18 cellular contexts compared by ENCODE assay signal in the genomic region with DNA sequence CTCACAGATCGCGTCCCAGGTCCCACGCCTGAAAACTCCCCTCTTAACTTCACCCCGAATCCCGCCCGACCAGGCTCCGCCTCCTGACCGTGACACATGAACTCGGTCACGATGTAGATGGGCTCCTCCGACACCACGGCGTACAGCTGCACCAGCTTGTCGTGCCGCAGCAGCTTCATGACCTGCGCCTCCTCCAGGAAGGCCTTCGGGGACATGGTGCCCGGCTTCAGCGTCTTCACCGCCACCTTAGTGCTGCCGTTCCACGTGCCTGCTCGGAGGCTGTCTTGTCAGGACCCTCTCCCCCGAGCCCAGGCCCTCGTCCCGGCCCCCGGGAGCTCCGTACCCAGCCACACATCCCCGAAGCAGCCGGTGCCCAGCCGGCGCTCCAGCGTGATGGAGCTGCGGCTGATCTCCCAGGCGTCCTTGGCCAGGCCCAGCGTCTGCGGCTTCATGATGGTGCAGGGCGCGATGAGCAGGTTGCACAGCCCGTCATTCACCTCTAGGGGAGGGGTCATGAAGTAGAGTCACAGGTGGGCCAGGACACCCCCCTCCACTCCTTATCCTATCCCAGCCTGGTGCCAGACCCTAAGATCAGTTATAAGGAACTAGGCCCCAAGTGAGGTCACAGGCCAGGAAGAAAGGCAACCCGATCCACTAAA. TPM values are rescaled to one million over a fixed set of nuclear protein-coding genes. Genes with fewer than 3 reads are reported as not detected.
DNase-seq lines count a peak whose midpoint lies in the region; ATAC-seq, FAIRE-seq and TF ChIP-seq lines count a peak whose summit lies in the region.
"Had no signal": no experiment of that assay in that cellular context is flagged by ENCODE, and none has a peak within 500 bp of the region (broad histone marks: within the 10 kb centered on the region; RNA-seq: fewer than 3 reads in every experiment).

No MANE protein-coding gene starts in this region.

- H3K27me3 ChIP-seq in right cardiac atrium (ENCODE audit: control insufficient read depth, insufficient read depth) = no peaks in the 10 kb centered on the region
- no peaks in the 10 kb centered on the region for H3K27me3 ChIP-seq in right atrium auricular region
- H3K27me3 ChIP-seq in H1 (replicated peaks in 1 of 4; ENCODE audit: control insufficient read depth in 3 of 4, extremely low read depth in 1 of 4, insufficient read depth in 3 of 4, low read length in 3 of 4) = peaks cover 0 to 11% (median 6%) of the 10 kb centered on the region in 4 experiments; a peak in 2 of 7 replicates
- H3K27me3 ChIP-seq in Karpas-422 (ENCODE audit: low read length) = no peaks in the 10 kb centered on the region

- TF ChIP-seq POLR2A in H1 (IDR thresholded peaks at IDR 0.05; ENCODE audit: control extremely low read depth in 1 of 2, low read depth in 2 of 2, low read length in 2 of 2) (no peak), GM12892 (IDR thresholded peaks at IDR 0.05; ENCODE audit: low read depth, low read length) (no peak)

- no peaks in the 10 kb centered on the region for H3K79me1 ChIP-seq in H1 (ENCODE audit: low read depth, low read length)

- POLR2A ChIA-PET in H1 (lab: Charles Lee; ENCODE audit: partially characterized antibody) = interaction anchor here (0.5 to 2.1 kb wide), 12 partner anchors 10 to 647 kb away, joined by 3 to 6 read pairs (median 4); a partner anchor contains a TSS

- no peaks in the 10 kb centered on the region for H3K9me3 Mint-ChIP-seq in natural killer cell
- H3K9me3 Mint-ChIP-seq: activated CD8-positive, alpha-beta T cell treated with anti-CD3 and anti-CD28 coated beads for 36 hours; activated naive CD8-positive, alpha-beta T cell treated with anti-CD3 and anti-CD28 coated beads, Interleukin-2, amount 50 U/mL, for 24 hours; IgD-negative memory B cell had no signal

- H3K79me2 ChIP-seq in H1 (ENCODE audit: control insufficient read depth in 1 of 2, insufficient read depth in 2 of 2, low read length in 2 of 2) (no peaks in the 10 kb centered on the region), Karpas-422 (ENCODE audit: low read length) (no peaks in the 10 kb centered on the region)

- DNase-seq in right cardiac atrium = no peak
- DNase-seq in right atrium auricular region (ENCODE audit: low spot score) = no peak
- DNase-seq in H1 (ENCODE audit: low read depth in 1 of 2, low spot score in 2 of 2) = no peak
- no peak for DNase-seq in natural killer cell
- no peak for DNase-seq in AG20443 (ENCODE audit: low spot score)
- DNase-seq in Karpas-422 = no peak
- no peak for DNase-seq in GM12892 (ENCODE audit: insufficient read length)
- DNase-seq: activated CD8-positive, alpha-beta T cell treated with anti-CD3 and anti-CD28 coated beads for 36 hours; activated naive CD8-positive, alpha-beta T cell treated with anti-CD3 and anti-CD28 coated beads, Interleukin-2, amount 50 U/mL, for 24 hours; caudate nucleus; NCI-H1048; NCI-H69; PC-9; stimulated activated CD4-positive, alpha-beta T cell treated with anti-CD3 and anti-CD28 coated beads, Interleukin-1b, Interleukin-23, amount 100 ng/mL, for 48 hours had no signal

- no peak overlapping the region for H2BK15ac ChIP-seq in H1 (ENCODE audit: low read length)

- H4K5ac ChIP-seq in H1 (ENCODE audit: insufficient read length, low read depth, low read length) = no peak overlapping the region

- H4K20me1 ChIP-seq in H1 (replicated peaks in 1 of 2; ENCODE audit: control insufficient read depth in 1 of 2, insufficient read depth in 2 of 2, low read length in 2 of 2) (peaks cover 0 to 2% of the 10 kb centered on the region in 2 experiments), Karpas-422 (ENCODE audit: insufficient read depth, low read depth, low read length) (no peaks in the 10 kb centered on the region)

- TF ChIP-seq RAD21 in H1 (IDR thresholded peaks at IDR 0.05 in 1 of 2, conservative IDR thresholded peaks at IDR 0.05 in 1 of 2; ENCODE audit: low read depth in 2 of 2, low read length in 2 of 2) = no peak

- H3K4ac ChIP-seq in H1 (replicated peaks; ENCODE audit: insufficient read length, low read depth, low read length) = no peak overlapping the region

- H2BK5ac ChIP-seq in H1 (ENCODE audit: low read depth, low read length) = peak overlapping the region; percentile 68; the same call in 1 of the 2 replicates

- H2BK12ac ChIP-seq in H1 (ENCODE audit: low read depth, low read length) = peak overlapping the region; percentile 82; the same call in 1 of the 2 replicates

- WGBS in right cardiac atrium = 76% methylated on average over 41 of the region's 41 CpGs
- WGBS in H1 (ENCODE audit: extremely low coverage in 1 of 2, insufficient coverage in 1 of 2, insufficient read length in 1 of 2, insufficient replicate concordance in 2 of 2, low coverage in 1 of 2, low lambda C conversion rate in 2 of 2, missing lambda C conversion rate in 1 of 2), 2 experiments = 30% methylated on average over 29 of the region's 41 CpGs; no CpG with 5 or more reads in 1 of the 2 experiments

- H2AFZ ChIP-seq in H1 (ENCODE audit: low read length) = peak overlapping the region; percentile 57; the same call in 1 of the 2 replicates
- H2AFZ ChIP-seq in Karpas-422 (ENCODE audit: low read length) = no peak overlapping the region
- H2AFZ ChIP-seq: PC-9 had no signal

- H3K4me3 Mint-ChIP-seq in natural killer cell = peak overlapping the region; percentile 52
- H3K4me3 Mint-ChIP-seq: activated CD8-positive, alpha-beta T cell treated with anti-CD3 and anti-CD28 coated beads for 36 hours; activated naive CD8-positive, alpha-beta T cell treated with anti-CD3 and anti-CD28 coated beads, Interleukin-2, amount 50 U/mL, for 24 hours; IgD-negative memory B cell had no signal

- no peak overlapping the region for H4K8ac ChIP-seq in H1 (ENCODE audit: extremely low read depth, insufficient read depth, low read length)

- no peak overlapping the region; a peak in 1 of 7 replicates for H3K9ac ChIP-seq in H1 (replicated peaks in 1 of 4; ENCODE audit: extremely low read depth in 1 of 4, low read depth in 3 of 4, low read length in 3 of 4)
- H3K9ac ChIP-seq in Karpas-422 (ENCODE audit: low read length) = no peak overlapping the region

- no peaks in the 10 kb centered on the region for H3K36me3 ChIP-seq in right atrium auricular region
- no peaks in the 10 kb centered on the region for H3K36me3 ChIP-seq in H1 (ENCODE audit: control insufficient read depth in 2 of 4, insufficient read depth in 4 of 4, low read length in 3 of 4)
- H3K36me3 ChIP-seq in Karpas-422 (ENCODE audit: insufficient read depth, low read length) = no peaks in the 10 kb centered on the region

- no peak overlapping the region for H2BK120ac ChIP-seq in H1 (replicated peaks; ENCODE audit: low read depth, low read length)

- TF ChIP-seq CTCF in right atrium auricular region (IDR thresholded peaks at IDR 0.05) = no peak
- TF ChIP-seq CTCF in H1 (IDR thresholded peaks at IDR 0.05; ENCODE audit: control extremely low read depth in 1 of 3, insufficient read depth in 1 of 3, low read depth in 1 of 3, low read length in 3 of 3) = peak in 2 of 3 experiments; percentile 27 to 31; a peak in 2 of 4 replicates
- no peak for TF ChIP-seq CTCF in natural killer cell (IDR thresholded peaks at IDR 0.05)

- peak; percentile 6 to 16 for ATAC-seq in right cardiac atrium
- ATAC-seq in natural killer cell = no peak
- ATAC-seq in HG02798 (IDR thresholded peaks at IDR 0.05; ENCODE audit: poor library complexity, unreplicated experiment) = no peak
- ATAC-seq: activated CD8-positive, alpha-beta T cell treated with anti-CD3 and anti-CD28 coated beads for 36 hours; activated naive CD8-positive, alpha-beta T cell treated with anti-CD3 and anti-CD28 coated beads, Interleukin-2, amount 50 U/mL, for 24 hours had no signal

- CTCF ChIA-PET in H1 (lab: Charles Lee; ENCODE audit: partially characterized antibody) = interaction anchor here (0.6 to 37.8 kb wide), 20 partner anchors 8 to 315 kb away, joined by 3 to 1807 read pairs (median 6); a partner anchor contains a TSS

- H3K27ac Mint-ChIP-seq in natural killer cell = peak overlapping the region in 1 of 2 donors; percentile 82
- H3K27ac Mint-ChIP-seq: activated CD8-positive, alpha-beta T cell treated with anti-CD3 and anti-CD28 coated beads for 36 hours; activated naive CD8-positive, alpha-beta T cell treated with anti-CD3 and anti-CD28 coated beads, Interleukin-2, amount 50 U/mL, for 24 hours had no signal

- FAIRE-seq in H1 (lab: Jason Lieb, UNC) = no peak
- FAIRE-seq in GM12892 (lab: Jason Lieb, UNC) = no peak
- FAIRE-seq: D721Med had no signal

- peaks cover 7% of the 10 kb centered on the region for H3K23me2 ChIP-seq in H1 (ENCODE audit: low read depth, low read length)

- peaks cover 60 to 76% of the 10 kb centered on the region in 2 donors for H3K4me1 Mint-ChIP-seq in natural killer cell

- H3K14ac ChIP-seq in H1 (ENCODE audit: insufficient read length) = no peak overlapping the region

- TF ChIP-seq EP300 in H1 (IDR thresholded peaks at IDR 0.05; ENCODE audit: borderline replicate concordance in 1 of 2, low read depth in 2 of 2, low read length in 2 of 2) = no peak

- peak overlapping the region; percentile 80; the same call in 1 of the 2 replicates for H3K18ac ChIP-seq in H1 (ENCODE audit: extremely low read depth, low read length)

- H3K9me3 ChIP-seq in right cardiac atrium (ENCODE audit: control insufficient read depth, low read length) (no peaks in the 10 kb centered on the region), right atrium auricular region (no peaks in the 10 kb centered on the region), H1 (ENCODE audit: insufficient read depth in 2 of 2, low read depth in 1 of 2, low read length in 1 of 2) (no peaks in the 10 kb centered on the region), Karpas-422 (ENCODE audit: low read length) (no peaks in the 10 kb centered on the region)

- H2BK20ac ChIP-seq in H1 (ENCODE audit: low read length) = 0 out of 2 replicates have a peak overlapping the region, but pooled peaks have one; percentile 0

- H3K36me3 Mint-ChIP-seq in natural killer cell = peaks cover 11% of the 10 kb centered on the region

- no peaks in the 10 kb centered on the region for H3K27me3 Mint-ChIP-seq in natural killer cell (ENCODE audit: low read depth in 2 of 2)
- H3K27me3 Mint-ChIP-seq: activated CD8-positive, alpha-beta T cell treated with anti-CD3 and anti-CD28 coated beads for 36 hours; activated naive CD8-positive, alpha-beta T cell treated with anti-CD3 and anti-CD28 coated beads, Interleukin-2, amount 50 U/mL, for 24 hours; IgD-negative memory B cell had no signal

- H3K4me2 ChIP-seq in H1 (ENCODE audit: insufficient read depth in 1 of 2, low read depth in 2 of 2, low read length in 2 of 2) (peak overlapping the region; percentile 94), Karpas-422 (ENCODE audit: low read depth, low read length, poor library complexity, severe bottlenecking) (no peak overlapping the region)
- H3K4me2 ChIP-seq: PC-9 had no signal

- peak overlapping the region; percentile 25; the same call in 1 of the 2 replicates for H2AK5ac ChIP-seq in H1 (ENCODE audit: low read depth, low read length)

- H3K56ac ChIP-seq in H1 (replicated peaks; ENCODE audit: insufficient read length, low read depth, low read length) = no peak overlapping the region

- no peaks in the 10 kb centered on the region for H3K9me2 ChIP-seq in Karpas-422 (replicated peaks; ENCODE audit: insufficient read depth, low read length)

- H3K4me1 ChIP-seq in right cardiac atrium (ENCODE audit: control insufficient read depth, insufficient read depth, low read length) = no peaks in the 10 kb centered on the region
- peaks cover 0 to 10% of the 10 kb centered on the region in 2 donors for H3K4me1 ChIP-seq in right atrium auricular region
- peaks cover 0 to 16% (median 9%) of the 10 kb centered on the region in 4 experiments; a peak in 6 of 7 replicates for H3K4me1 ChIP-seq in H1 (replicated peaks in 1 of 4; ENCODE audit: control insufficient read depth in 3 of 4, insufficient read depth in 4 of 4, low read length in 3 of 4)
- H3K4me1 ChIP-seq in Karpas-422 (ENCODE audit: low read length) = peaks cover 22% of the 10 kb centered on the region

- H3K27ac ChIP-seq in right cardiac atrium (ENCODE audit: low read length) (no peak overlapping the region), right atrium auricular region (no peak overlapping the region), H1 (ENCODE audit: low read depth, low read length) (no peak overlapping the region), Karpas-422 (ENCODE audit: low read length) (no peak overlapping the region)
- H3K27ac ChIP-seq: PC-9, SK-N-MC had no signal

- H3K23ac ChIP-seq in H1 (ENCODE audit: insufficient read length) = no peak overlapping the region

- H4K91ac ChIP-seq in H1 (replicated peaks; ENCODE audit: insufficient read length, low read length) = no peak overlapping the region

- H3K4me3 ChIP-seq in right cardiac atrium (ENCODE audit: low read length) = no peak overlapping the region
- no peak overlapping the region for H3K4me3 ChIP-seq in right atrium auricular region
- peak overlapping the region; percentile 50 to 63 (median 54) for H3K4me3 ChIP-seq in H1 (ENCODE audit: extremely low read depth in 1 of 4, insufficient read depth in 2 of 4, low read depth in 3 of 4, low read length in 4 of 4)
- no peak overlapping the region for H3K4me3 ChIP-seq in Karpas-422 (ENCODE audit: low read length)
- H3K4me3 ChIP-seq: PC-9, SK-N-MC had no signal

- intact Hi-C loops in right cardiac atrium (cut with DNase I) (loop anchor here in 2 of 4 donors (2.0 to 10.0 kb wide), 3 partner anchors 42 to 501 kb away; no protein-coding TSS in a partner anchor), natural killer cell (cut with micrococcal nuclease) (no loop called here)

RNA-seq across cellular contexts. Expression of a gene that starts 11.5 kb away (rescaled TPM):
- total RNA-seq in right cardiac atrium = 10 to 100 TPM; 40.4 to 53.5 (median 50.6) TPM
- 26.3 TPM for polyA plus RNA-seq in right cardiac atrium
- total RNA-seq in right atrium auricular region = 10 to 100 TPM; 23.5 to 35.0 TPM
- total RNA-seq in H1 (2021; fragmentation: NEBNext Ultra II Directional; extraction: Animal tissue kit (Norgen Biotek cat#: 25700)) = 35.1 and 39.4 TPM in 2 replicates
- 4.4 and 8.6 TPM in 2 replicates for polyA plus RNA-seq in H1 (2011; rRNA removed)
- polyA plus RNA-seq in H1 (2011; cell fraction: cytosol; rRNA removed) = 3.3 TPM
- 17.1 TPM for polyA plus RNA-seq in H1 (2011; cell fraction: nucleus; rRNA removed)
- polyA plus RNA-seq in H1 (2012, experiment 1 of 2) = 18.4 to 23.0 TPM (median 21.1 TPM) in 4 replicates
- polyA plus RNA-seq in H1 (2012, experiment 2 of 2) = 17.0 TPM
- polyA plus RNA-seq in H1 (2013, experiment 1 of 2) = 11.2 TPM
- polyA plus RNA-seq in H1 (2013, experiment 2 of 2) = 11.1 TPM
- polyA minus RNA-seq in H1 (2011; rRNA and poly(A)+ RNA removed) = 4.4 and 6.1 TPM in 2 replicates
- polyA minus RNA-seq in H1 (2011; cell fraction: cytosol; rRNA and poly(A)+ RNA removed) = 11.9 TPM
- polyA minus RNA-seq in H1 (2011; cell fraction: nucleus; rRNA and poly(A)+ RNA removed) = 10.5 TPM
- total RNA-seq in natural killer cell = 10 to 100 TPM; 39.6 to 67.0 (median 47.0) TPM
- 2.1 and 2.2 TPM in 2 replicates for total RNA-seq in Karpas-422 (2014; rRNA removed; shearing (Covaris generic); ENCODE audit: low replicate concordance)
- 2.8 TPM for polyA plus RNA-seq in GM12892 (2012; ENCODE audit: missing spikeins)

RNA-seq across cellular contexts. Expression of a gene that starts 19.5 kb away (rescaled TPM):
- total RNA-seq in right cardiac atrium (10 to 100 TPM in 1 of 4 donors, 1 to 10 TPM in 3; 3.2 to 12.6 (median 5.1) TPM), right atrium auricular region (10 to 100 TPM in 1 of 2 donors, 1 to 10 TPM in 1; 5.7 to 19.8 TPM), natural killer cell (100 to 1,000 TPM; 353 to 452 (median 362) TPM)
- polyA plus RNA-seq in right cardiac atrium (3.5 TPM), H1 (2011; rRNA removed) (0.86 and 0.95 TPM in 2 replicates)
- total RNA-seq in H1 (2021; fragmentation: NEBNext Ultra II Directional; extraction: Animal tissue kit (Norgen Biotek cat#: 25700)) = 0.22 and 0.36 TPM in 2 replicates
- 0.62 TPM for polyA plus RNA-seq in H1 (2011; cell fraction: cytosol; rRNA removed)
- 1.6 TPM for polyA plus RNA-seq in H1 (2011; cell fraction: nucleus; rRNA removed)
- polyA plus RNA-seq in H1 (2012, experiment 1 of 2) = 0.39 to 0.50 TPM (median 0.42 TPM) in 3 of 4 replicates, not detected in the other
- 0.18 TPM for polyA plus RNA-seq in H1 (2012, experiment 2 of 2)
- 0.34 TPM for polyA plus RNA-seq in H1 (2013, experiment 1 of 2)
- 0.33 TPM for polyA plus RNA-seq in H1 (2013, experiment 2 of 2)
- polyA minus RNA-seq in H1 (2011; rRNA and poly(A)+ RNA removed) = 0.57 and 1.2 TPM in 2 replicates
- not detected for polyA minus RNA-seq in H1 (2011; cell fraction: cytosol; rRNA and poly(A)+ RNA removed)
- 0.60 TPM for polyA minus RNA-seq in H1 (2011; cell fraction: nucleus; rRNA and poly(A)+ RNA removed)
- total RNA-seq in Karpas-422 (2014; rRNA removed; shearing (Covaris generic); ENCODE audit: low replicate concordance) = 3.0 and 5.6 TPM in 2 replicates
- polyA plus RNA-seq in GM12892 (2012; ENCODE audit: missing spikeins) = 43.6 TPM
- total RNA-seq: PC-9 had no signal

RNA-seq across cellular contexts. Expression of a gene that starts 56.5 kb away (rescaled TPM):
- total RNA-seq in right cardiac atrium (100 to 1,000 TPM in 1 of 4 donors, 10 to 100 TPM in 3; 46.2 to 145 (median 57.8) TPM), right atrium auricular region (10 to 100 TPM; 40.2 to 43.3 TPM), natural killer cell (10 to 100 TPM; 26.7 to 36.0 (median 34.8) TPM)
- polyA plus RNA-seq in right cardiac atrium (68.1 TPM), H1 (2011; rRNA removed) (13.0 and 13.2 TPM in 2 replicates)
- total RNA-seq in H1 (2021; fragmentation: NEBNext Ultra II Directional; extraction: Animal tissue kit (Norgen Biotek cat#: 25700)) = 4.9 and 6.1 TPM in 2 replicates
- polyA plus RNA-seq in H1 (2011; cell fraction: cytosol; rRNA removed) = 12.3 TPM
- polyA plus RNA-seq in H1 (2011; cell fraction: nucleus; rRNA removed) = 8.3 TPM
- 9.7 to 19.5 TPM (median 15.7 TPM) in 4 replicates for polyA plus RNA-seq in H1 (2012, experiment 1 of 2)
- polyA plus RNA-seq in H1 (2012, experiment 2 of 2) = 15.5 TPM
- polyA plus RNA-seq in H1 (2013, experiment 1 of 2) = 9.2 TPM
- 11.9 TPM for polyA plus RNA-seq in H1 (2013, experiment 2 of 2)
- polyA minus RNA-seq in H1 (2011; rRNA and poly(A)+ RNA removed) = 0.79 and 1.7 TPM in 2 replicates
- 2.9 TPM for polyA minus RNA-seq in H1 (2011; cell fraction: cytosol; rRNA and poly(A)+ RNA removed)
- 1.9 TPM for polyA minus RNA-seq in H1 (2011; cell fraction: nucleus; rRNA and poly(A)+ RNA removed)
- 67.3 and 88.2 TPM in 2 replicates for total RNA-seq in Karpas-422 (2014; rRNA removed; shearing (Covaris generic); ENCODE audit: low replicate concordance)
- 51.1 TPM for polyA plus RNA-seq in GM12892 (2012; ENCODE audit: missing spikeins)

Comparison
In these comparisons a context has a peak if more than half of its experiments do, and no peak if none do; other contexts are left out.
1. ATAC-seq: peak in right cardiac atrium (2 of 2); none in natural killer cell (0 of 3) and HG02798 (single experiment).
2. H3K4me3 ChIP-seq: peak in H1 (4 of 4); none in right cardiac atrium (single experiment), right atrium auricular region (0 of 2) and Karpas-422 (single experiment).
3. CTCF ChIP-seq: peak in H1 (2 of 3); none in right atrium auricular region (0 of 2) and natural killer cell (single experiment).
4. RNA of a gene that starts 19.5 kb away (total RNA-seq): 353 to 452 TPM in natural killer cell; 5.7 to 19.8 TPM in right atrium auricular region, 3.2 to 12.6 TPM in right cardiac atrium, 3.0 to 5.6 TPM in Karpas-422 and 0.22 to 0.36 TPM in H1; every median in the first group is over 10 times any median in the second.